ENCODE assay signal across 21 cellular contexts in genomic region chr2:190684941-190685340, GRCh38. TPM values are rescaled to one million over a fixed set of nuclear protein-coding genes. Genes with fewer than 3 reads are reported as not detected.
DNase-seq lines count a peak whose midpoint lies in the region; ATAC-seq, FAIRE-seq and TF ChIP-seq lines count a peak whose summit lies in the region.
"Had no signal": no experiment of that assay in that cellular context is flagged by ENCODE, and none has a peak within 500 bp of the region (broad histone marks: within the 10 kb centered on the region; RNA-seq: fewer than 3 reads in every experiment).

No MANE protein-coding gene starts in this region.

- H3K4me1 Mint-ChIP-seq in activated naive CD8-positive, alpha-beta T cell (ENCODE audit: low read depth), result peaks cover 9% of the 10 kb centered on the region
- H3K4me1 Mint-ChIP-seq in activated naive CD8-positive, alpha-beta T cell treated with anti-CD3 and anti-CD28 coated beads, Interleukin-2, amount 50 U/mL, for 24 hours, result peaks cover 13% of the 10 kb centered on the region
- peaks cover 15% of the 10 kb centered on the region for H3K4me1 Mint-ChIP-seq in brain
- peaks cover 43% of the 10 kb centered on the region for H3K4me1 Mint-ChIP-seq in osteocyte (ENCODE audit: unreplicated experiment)

- H3K4me2 ChIP-seq in endothelial cell of umbilical vein (ENCODE audit: insufficient read depth, low read length), result peak overlapping the region; percentile 80
- H3K4me2 ChIP-seq: BLaER1 treated with 17β-estradiol and CSF1 and Interleukin-3, amounts not matched to agents 10 nM and 100 nM had no signal

- H3K9me3 Mint-ChIP-seq in activated naive CD8-positive, alpha-beta T cell (ENCODE audit: low read depth), result no peaks in the 10 kb centered on the region
- H3K9me3 Mint-ChIP-seq in activated naive CD8-positive, alpha-beta T cell treated with anti-CD3 and anti-CD28 coated beads, Interleukin-2, amount 50 U/mL, for 24 hours, result no peaks in the 10 kb centered on the region
- H3K9me3 Mint-ChIP-seq in brain, result no peaks in the 10 kb centered on the region
- no peaks in the 10 kb centered on the region for H3K9me3 Mint-ChIP-seq in osteocyte (ENCODE audit: unreplicated experiment)
- H3K9me3 Mint-ChIP-seq: CD4-positive, alpha-beta T cell; CD8-positive, alpha-beta memory T cell; GM23338; H9 had no signal

- peaks cover 8% of the 10 kb centered on the region for H3K36me3 Mint-ChIP-seq in activated naive CD8-positive, alpha-beta T cell
- H3K36me3 Mint-ChIP-seq in activated naive CD8-positive, alpha-beta T cell treated with anti-CD3 and anti-CD28 coated beads, Interleukin-2, amount 50 U/mL, for 24 hours (ENCODE audit: low read depth), result peaks cover 34% of the 10 kb centered on the region
- peaks cover 36% of the 10 kb centered on the region for H3K36me3 Mint-ChIP-seq in brain
- H3K36me3 Mint-ChIP-seq in osteocyte (ENCODE audit: unreplicated experiment), result peaks cover 42% of the 10 kb centered on the region

- dilution Hi-C loops in endothelial cell of umbilical vein (cut with MboI; ENCODE audit: extremely low pct_ligation_motif_present, low sequenced_read_pairs), result no loop called here

- peak overlapping the region; percentile 46 for H3K27ac Mint-ChIP-seq in activated naive CD8-positive, alpha-beta T cell
- no peak overlapping the region for H3K27ac Mint-ChIP-seq in activated naive CD8-positive, alpha-beta T cell treated with anti-CD3 and anti-CD28 coated beads, Interleukin-2, amount 50 U/mL, for 24 hours
- peak overlapping the region in 4 of 5 experiments; percentile 42 to 99 (median 53) for H3K27ac Mint-ChIP-seq in brain
- no peak overlapping the region for H3K27ac Mint-ChIP-seq in osteocyte (ENCODE audit: unreplicated experiment)
- H3K27ac Mint-ChIP-seq: CD14-positive monocyte; CD4-positive, alpha-beta T cell; CD8-positive, alpha-beta memory T cell had no signal

- no peak for ATAC-seq in activated naive CD8-positive, alpha-beta T cell treated with anti-CD3 and anti-CD28 coated beads, Interleukin-2, amount 50 U/mL, for 24 hours
- no peak for ATAC-seq in GM18867 (IDR thresholded peaks at IDR 0.05; ENCODE audit: unreplicated experiment)
- ATAC-seq: HCT116 had no signal

- no peak for TF ChIP-seq POLR2A in endothelial cell of umbilical vein (IDR thresholded peaks at IDR 0.05; ENCODE audit: low read depth, low read length)

- peaks cover 0 to 4% of the 10 kb centered on the region in 2 experiments for H3K36me3 ChIP-seq in endothelial cell of umbilical vein (ENCODE audit: control insufficient read depth in 2 of 2, extremely low read depth in 1 of 2, insufficient read depth in 2 of 2, low read length in 2 of 2)

- no peak overlapping the region for H3K9ac ChIP-seq in endothelial cell of umbilical vein (replicated peaks; ENCODE audit: extremely low read depth, insufficient read depth, low read length)
- H3K9ac ChIP-seq: BLaER1 treated with 17β-estradiol and CSF1 and Interleukin-3, amounts not matched to agents 10 nM and 100 nM had no signal

- H3K9me3 ChIP-seq in endothelial cell of umbilical vein (replicated peaks; ENCODE audit: control insufficient read depth, insufficient read depth, low read length), result no peaks in the 10 kb centered on the region
- H3K9me3 ChIP-seq: BE2C; BLaER1 treated with 17β-estradiol and CSF1 and Interleukin-3, amounts not matched to agents 10 nM and 100 nM had no signal

- H3K27ac ChIP-seq in endothelial cell of umbilical vein (ENCODE audit: insufficient read depth, low read depth, low read length), result no peak overlapping the region
- H3K27ac ChIP-seq: 22Rv1; BLaER1 treated with 17β-estradiol and CSF1 and Interleukin-3, amounts not matched to agents 10 nM and 100 nM had no signal

- H3K27me3 Mint-ChIP-seq in activated naive CD8-positive, alpha-beta T cell, result no peaks in the 10 kb centered on the region
- H3K27me3 Mint-ChIP-seq in activated naive CD8-positive, alpha-beta T cell treated with anti-CD3 and anti-CD28 coated beads, Interleukin-2, amount 50 U/mL, for 24 hours, result no peaks in the 10 kb centered on the region
- H3K27me3 Mint-ChIP-seq in brain, result peaks cover 3% of the 10 kb centered on the region
- H3K27me3 Mint-ChIP-seq in osteocyte (ENCODE audit: unreplicated experiment), result no peaks in the 10 kb centered on the region
- H3K27me3 Mint-ChIP-seq: CD4-positive, alpha-beta T cell; CD8-positive, alpha-beta memory T cell had no signal

- no peak for DNase-seq in activated naive CD8-positive, alpha-beta T cell treated with anti-CD3 and anti-CD28 coated beads, Interleukin-2, amount 50 U/mL, for 24 hours
- DNase-seq in endothelial cell of umbilical vein (ENCODE audit: low read depth, low spot score), result no peak
- DNase-seq in superior temporal gyrus (ENCODE audit: extremely low spot score), result peak; percentile 59
- DNase-seq in osteocyte (ENCODE audit: extremely low spot score, unreplicated experiment), result no peak
- DNase-seq in SKM-1 treated with dmso at 0.1 percent for 144 hours (lab: John Stamatoyannopoulos, UW; ENCODE audit: unreplicated experiment), result no peak
- DNase-seq: BE2C; CD4-positive, alpha-beta T cell; CD8-positive, alpha-beta memory T cell; DMS53; DMS79 treated with DMSO at 0.1 percent for 48 hours; H9 had no signal

- intact Hi-C loops in endothelial cell of umbilical vein (cut with micrococcal nuclease), result loop anchor here (1.0 to 10.0 kb wide), 6 partner anchors 37 to 350 kb away; partner anchors contain the start of genes GLS and NEMP2

- H2AFZ ChIP-seq in endothelial cell of umbilical vein (ENCODE audit: low read depth, low read length), result no peak overlapping the region
- H2AFZ ChIP-seq: GM23338 had no signal

- H3K27me3 ChIP-seq in endothelial cell of umbilical vein (ENCODE audit: control insufficient read depth in 2 of 2, insufficient read depth in 2 of 2, low read length in 2 of 2), result no peaks in the 10 kb centered on the region
- H3K27me3 ChIP-seq: BE2C; BLaER1 treated with 17β-estradiol and CSF1 and Interleukin-3, amounts not matched to agents 10 nM and 100 nM had no signal

- POLR2A ChIA-PET in endothelial cell of umbilical vein (lab: Charles Lee), result no interaction called here

- no peaks in the 10 kb centered on the region for H4K20me1 ChIP-seq in endothelial cell of umbilical vein (replicated peaks; ENCODE audit: control insufficient read depth, extremely low read depth, insufficient read depth, low read length)

- no peak for FAIRE-seq in endothelial cell of umbilical vein (lab: Jason Lieb, UNC)
- FAIRE-seq: G401.6, GM12892 had no signal

- CTCF ChIA-PET in endothelial cell of umbilical vein (lab: Charles Lee), result no interaction called here

- H3K4me1 ChIP-seq in endothelial cell of umbilical vein (ENCODE audit: control insufficient read depth, extremely low read depth, insufficient read depth, low read length), result peaks cover 37% of the 10 kb centered on the region

- no peaks in the 10 kb centered on the region for H3K9me1 ChIP-seq in endothelial cell of umbilical vein (replicated peaks; ENCODE audit: control insufficient read depth, extremely low read depth, insufficient read depth, low read length)

- no TSS peak for BruUV-seq in endothelial cell of umbilical vein (replicated peaks; lab: Mats Ljungman, UMichigan)

- TF ChIP-seq CTCF in brain (conservative IDR thresholded peaks at IDR 0.05), result no peak
- TF ChIP-seq CTCF in endothelial cell of umbilical vein (IDR thresholded peaks at IDR 0.05; ENCODE audit: extremely low read depth in 1 of 2, insufficient read depth in 1 of 2, low read depth in 1 of 2, low read length in 2 of 2), result no peak
- TF ChIP-seq CTCF in osteocyte (IDR thresholded peaks at IDR 0.05), result no peak

- H3K4me3 Mint-ChIP-seq in activated naive CD8-positive, alpha-beta T cell, result no peak overlapping the region
- H3K4me3 Mint-ChIP-seq in activated naive CD8-positive, alpha-beta T cell treated with anti-CD3 and anti-CD28 coated beads, Interleukin-2, amount 50 U/mL, for 24 hours, result no peak overlapping the region
- H3K4me3 Mint-ChIP-seq in brain (peak overlapping the region in 2 of 5 experiments; percentile 54 to 78), osteocyte (ENCODE audit: unreplicated experiment) (no peak overlapping the region)
- H3K4me3 Mint-ChIP-seq: CD14-positive monocyte; CD4-positive, alpha-beta T cell; CD8-positive, alpha-beta memory T cell; GM23338; H9 had no signal

- H3K79me2 ChIP-seq in endothelial cell of umbilical vein (ENCODE audit: control insufficient read depth, insufficient read depth, low read length), result peaks cover under 1% of the 10 kb centered on the region

- no peak overlapping the region for H3K4me3 ChIP-seq in endothelial cell of umbilical vein (replicated peaks in 1 of 3; ENCODE audit: insufficient read depth in 1 of 3, low read depth in 1 of 3, low read length in 3 of 3)
- H3K4me3 ChIP-seq: BLaER1 treated with 17β-estradiol and CSF1 and Interleukin-3, amounts not matched to agents 10 nM and 100 nM; GM23338 had no signal

TF ChIP-seq in endothelial cell of umbilical vein, 7 proteins besides CTCF, POLR2A, EP300 and RAD21:
- TF ChIP-seq MAX (IDR thresholded peaks at IDR 0.05; ENCODE audit: insufficient read depth, insufficient read length) (no peak), FOS (IDR thresholded peaks at IDR 0.05; ENCODE audit: borderline replicate concordance, insufficient read depth, low read length) (no peak), POLR2AphosphoS5 (IDR thresholded peaks at IDR 0.05; ENCODE audit: insufficient read depth, low read depth, low read length) (no peak), JUN (IDR thresholded peaks at IDR 0.05; ENCODE audit: borderline replicate concordance, insufficient read depth, insufficient read length, low read depth) (no peak), GATA2 (IDR thresholded peaks at IDR 0.05; ENCODE audit: insufficient read depth, insufficient read length, low read depth, low read length) (no peak), MYC (IDR thresholded peaks at IDR 0.05; ENCODE audit: low read depth, low read length) (no peak), EZH2 (IDR thresholded peaks at IDR 0.05; ENCODE audit: borderline replicate concordance, low read depth, low read length, severe bottlenecking) (no peak)

RNA-seq across cellular contexts. Expression of gene NAB1, which starts 36.1 kb away (rescaled TPM):
- polyA plus RNA-seq in brain (ENCODE audit: insufficient read depth, low read depth, low replicate concordance) (27.4 TPM), endothelial cell of umbilical vein (7.2 and 7.5 TPM in 2 replicates)
- total RNA-seq in endothelial cell of umbilical vein (25.2 and 36.1 TPM in 2 replicates), osteocyte (53.6 and 63.3 TPM in 2 replicates)
- polyA plus RNA-seq in endothelial cell of umbilical vein (2011; cell fraction: cytosol; rRNA removed), result 10.1 and 11.8 TPM in 2 replicates
- 64.7 and 67.8 TPM in 2 replicates for polyA plus RNA-seq in endothelial cell of umbilical vein (2011; cell fraction: nucleus; rRNA removed)
- polyA plus RNA-seq in endothelial cell of umbilical vein (2012), result 17.6 and 21.5 TPM in 2 replicates
- 20.2 and 26.9 TPM in 2 replicates for polyA minus RNA-seq in endothelial cell of umbilical vein
- 30.9 TPM for polyA minus RNA-seq in endothelial cell of umbilical vein (2011; cell fraction: cytosol; rRNA and poly(A)+ RNA removed)
- 14.1 and 18.6 TPM in 2 replicates for polyA minus RNA-seq in endothelial cell of umbilical vein (2011; cell fraction: nucleus; rRNA and poly(A)+ RNA removed)

Comparison
In these comparisons a context has a peak if more than half of its experiments do, and no peak if none do; other contexts are left out.
1. H3K27ac Mint-ChIP-seq: peak in activated naive CD8-positive, alpha-beta T cell (single experiment) and brain (4 of 5); none in activated naive CD8-positive, alpha-beta T cell treated with anti-CD3 and anti-CD28 coated beads, Interleukin-2, amount 50 U/mL, for 24 hours (single experiment) and osteocyte (single experiment).